8 cellular contexts compared by ENCODE assay signal in the genomic region with DNA sequence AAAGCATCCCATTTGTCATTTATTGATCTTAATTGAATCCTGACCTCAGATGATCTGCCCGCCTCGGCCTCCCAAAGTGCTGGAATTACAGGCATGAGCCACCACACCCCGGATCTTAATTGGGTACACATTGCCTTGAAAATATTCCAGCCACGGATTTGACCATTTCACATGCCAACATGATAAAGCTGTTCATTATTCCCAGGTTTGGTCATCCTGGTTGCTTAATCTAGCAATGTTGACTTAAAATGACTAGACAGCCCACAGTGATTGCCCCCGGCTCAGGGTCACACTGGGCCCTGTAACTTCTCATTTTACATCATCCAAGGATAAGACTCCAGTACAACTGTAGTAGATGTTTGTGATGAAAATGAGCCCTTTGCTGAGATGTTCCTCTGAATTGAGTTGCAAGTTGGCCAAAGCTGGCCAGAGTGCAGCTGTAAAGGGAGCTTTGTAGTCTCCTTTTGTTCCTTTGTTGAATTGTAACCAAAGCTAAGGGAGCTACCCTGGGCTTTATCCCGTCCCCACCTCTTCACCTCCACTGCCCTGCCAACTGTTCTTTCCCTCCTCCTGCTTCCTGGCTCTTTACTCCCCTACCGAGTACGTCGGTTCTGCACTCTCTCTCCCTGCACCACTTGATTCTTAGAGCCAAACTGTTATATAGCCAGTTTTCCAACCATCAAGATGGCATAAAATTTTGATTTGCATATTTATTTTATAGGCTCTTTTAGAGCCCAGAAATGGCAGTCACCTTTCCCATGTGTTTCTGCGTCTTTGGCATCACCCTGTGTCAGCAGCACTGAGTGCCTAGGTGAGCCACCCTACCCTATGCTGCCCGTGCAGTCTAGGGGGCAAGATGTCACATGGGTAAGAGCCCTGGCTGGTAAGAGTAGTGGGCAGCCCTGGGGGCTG.
DNase-seq lines count a peak whose midpoint lies in the region; ATAC-seq and TF ChIP-seq lines count a peak whose summit lies in the region.

No MANE protein-coding gene starts in this region.

- peaks cover 6 to 9% of the 10 kb centered on the region in 2 donors for H3K9me3 Mint-ChIP-seq in activated naive CD4-positive, alpha-beta T cell treated with anti-CD3 and anti-CD28 coated beads, Interleukin-2, amount 50 U/mL, for 72 hours
- H3K9me3 Mint-ChIP-seq in nephron progenitor cell: no peaks in the 10 kb centered on the region

- DNase-seq in Right ventricle myocardium superior (no peak), cardiac septum (ENCODE audit: low spot score) (no peak), left lobe of liver (ENCODE audit: low spot score) (peak; percentile 79), nephron progenitor cell (no peak), superior temporal gyrus (ENCODE audit: extremely low spot score) (no peak), islet precursor cell (no peak)
- no peak for DNase-seq in activated naive CD4-positive, alpha-beta T cell treated with anti-CD3 and anti-CD28 coated beads, Interleukin-2, amount 50 U/mL, for 72 hours (ENCODE audit: low spot score in 2 of 2)
- no peak for DNase-seq in stimulated activated CD4-positive, alpha-beta T cell treated with anti-CD3 and anti-CD28 coated beads, Interleukin-4, amount 100 ng/mL, for 24 hours

- H3K36me3 Mint-ChIP-seq in activated naive CD4-positive, alpha-beta T cell treated with anti-CD3 and anti-CD28 coated beads, Interleukin-2, amount 50 U/mL, for 72 hours: peaks cover 39 to 64% of the 10 kb centered on the region in 2 donors
- H3K36me3 Mint-ChIP-seq in nephron progenitor cell (ENCODE audit: low read depth): no peaks in the 10 kb centered on the region

- peaks cover 19% of the 10 kb centered on the region for H3K27me3 Mint-ChIP-seq in nephron progenitor cell (ENCODE audit: low read depth, poor library complexity)

- H3K4me1 Mint-ChIP-seq in nephron progenitor cell: peaks cover 9% of the 10 kb centered on the region

- TF ChIP-seq CTCF in nephron progenitor cell (IDR thresholded peaks at IDR 0.05): no peak

- intact Hi-C loops in Right ventricle myocardium superior (cut with DNase I) (no loop called here), cardiac septum (cut with DNase I) (no loop called here)

- H3K4me3 Mint-ChIP-seq in nephron progenitor cell: no peak overlapping the region

- peak overlapping the region; percentile 87 to 93 for H3K27ac Mint-ChIP-seq in activated naive CD4-positive, alpha-beta T cell treated with anti-CD3 and anti-CD28 coated beads, Interleukin-2, amount 50 U/mL, for 72 hours
- no peak overlapping the region for H3K27ac Mint-ChIP-seq in nephron progenitor cell

- ATAC-seq in Right ventricle myocardium superior (ENCODE audit: poor library complexity): peak; percentile 46
- no peak for ATAC-seq in activated naive CD4-positive, alpha-beta T cell treated with anti-CD3 and anti-CD28 coated beads, Interleukin-2, amount 50 U/mL, for 72 hours
- peak; percentile 70 for ATAC-seq in left lobe of liver

Comparison
In these comparisons a context has a peak if more than half of its experiments do, and no peak if none do; other contexts are left out.
1. ATAC-seq: peak in Right ventricle myocardium superior (single experiment) and left lobe of liver (single experiment); none in activated naive CD4-positive, alpha-beta T cell treated with anti-CD3 and anti-CD28 coated beads, Interleukin-2, amount 50 U/mL, for 72 hours (0 of 2).